Comparison of ENCODE assay signal across 38 cellular contexts in the genomic region with DNA sequence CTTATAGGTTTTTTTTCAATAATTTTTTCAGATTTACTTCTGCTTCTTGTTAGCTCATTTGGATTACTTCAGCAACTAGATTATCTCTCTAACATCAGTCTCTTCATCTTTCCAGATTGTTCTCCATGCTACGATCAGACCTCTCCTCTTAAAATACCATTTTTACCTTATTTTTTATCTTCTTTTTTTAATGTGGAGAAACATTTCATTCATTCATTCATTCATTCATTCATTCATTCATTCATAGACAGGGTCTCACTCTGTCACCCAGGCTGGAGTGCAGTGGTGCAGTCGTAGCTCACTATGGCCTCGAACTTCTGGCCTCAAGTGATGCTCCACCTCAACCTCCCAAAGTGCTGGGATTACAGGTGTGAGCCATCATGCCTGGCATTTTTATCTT.
"Had no signal": no experiment of that assay in that cellular context is flagged by ENCODE, and none has a peak within 500 bp of the region (broad histone marks: within the 10 kb centered on the region; RNA-seq: fewer than 3 reads in every experiment).

No MANE protein-coding gene starts in this region.

- DNase-seq: activated B cell treated with CpG ODN at 0.5 μM for 24 hours; activated CD4-positive, alpha-beta memory T cell treated with anti-CD3 and anti-CD28 coated beads for 36 hours; activated CD4-positive, alpha-beta T cell treated with anti-CD3 and anti-CD28 coated beads for 4 hours; activated CD4-positive, alpha-beta T cell treated with anti-CD3 and anti-CD28 coated beads, Interleukin-2, amount 10 ng/mL, durations not matched to agents 24 days and 14 days; activated CD4-positive, alpha-beta T cell treated with anti-CD3 and anti-CD28 coated beads, Interleukin-2, amount 50 U/mL, for 1 hour; activated CD4-positive, alpha-beta T cell treated with anti-CD3 and anti-CD28 coated beads, Interleukin-2, amount 50 U/mL, for 4 hours; activated CD4-positive, CD25-positive, alpha-beta regulatory T cell treated with anti-CD3 and anti-CD28 coated beads, Interleukin-2, amount 50 U/mL, for 72 hours; activated CD8-positive, alpha-beta memory T cell treated with anti-CD3 and anti-CD28 coated beads, Interleukin-2, amount 50 U/mL, for 4 hours; activated CD8-positive, alpha-beta T cell treated with anti-CD3 and anti-CD28 coated beads for 36 hours; activated effector memory CD4-positive, alpha-beta T cell treated with Interleukin-2 at 50 U/mL for 16 hours; activated gamma-delta T cell; activated naive CD4-positive, alpha-beta T cell treated with anti-CD3 and anti-CD28 coated beads, Interleukin-2, amount 10 ng/mL, durations not matched to agents 7 days and 5 days; activated naive CD4-positive, alpha-beta T cell treated with Interleukin-2 at 50 U/mL for 16 hours; activated naive CD8-positive, alpha-beta T cell treated with anti-CD3 and anti-CD28 coated beads, Interleukin-2, amount 10 ng/mL, durations not matched to agents 7 days and 5 days; activated naive CD8-positive, alpha-beta T cell treated with anti-CD3 and anti-CD28 coated beads, Interleukin-2, amount 50 U/mL, for 24 hours; activated T-cell treated with anti-CD3 and anti-CD28 coated beads for 4 hours; activated T-cell treated with anti-CD3 and anti-CD28 coated beads, Interleukin-2, amount 50 U/mL, for 1 hour; activated T-cell treated with anti-CD3 and anti-CD28 coated beads, Interleukin-2, amount 50 U/mL, for 4 hours; activated T-cell treated with anti-CD3 and anti-CD28 coated beads, Interleukin-2, amount 50 U/mL, for 72 hours; amygdala; anterior cingulate cortex; caudate nucleus; cerebellar nuclear complex; T-cell; T-helper 2 cell; T-helper 9 cell had no signal

- H3K4me1 ChIP-seq: ascending aorta had no signal

- ATAC-seq: activated CD8-positive, alpha-beta T cell treated with anti-CD3 and anti-CD28 coated beads for 36 hours; activated naive CD8-positive, alpha-beta T cell treated with anti-CD3 and anti-CD28 coated beads, Interleukin-2, amount 50 U/mL, for 24 hours; activated T-cell treated with anti-CD3 and anti-CD28 coated beads, Interleukin-2, amount 50 U/mL, for 4 hours; activated T-cell treated with anti-CD3 and anti-CD28 coated beads, Interleukin-2, amount 50 U/mL, for 72 hours; T-cell had no signal

- H3K4me3 ChIP-seq: ascending aorta, cardiac muscle cell had no signal

- H3K36me3 ChIP-seq: cardiac muscle cell had no signal

- H3K4me3 Mint-ChIP-seq: activated B cell treated with CpG ODN at 0.5 μM for 24 hours; activated CD4-positive, alpha-beta memory T cell treated with anti-CD3 and anti-CD28 coated beads for 36 hours; activated CD4-positive, alpha-beta T cell treated with anti-CD3 and anti-CD28 coated beads, Interleukin-2, amount 10 ng/mL, durations not matched to agents 24 days and 14 days; activated CD8-positive, alpha-beta T cell treated with anti-CD3 and anti-CD28 coated beads for 36 hours; activated naive CD4-positive, alpha-beta T cell treated with anti-CD3 and anti-CD28 coated beads, Interleukin-2, amount 10 ng/mL, durations not matched to agents 7 days and 5 days; activated naive CD4-positive, alpha-beta T cell treated with anti-CD3 and anti-CD28 coated beads, Interleukin-2, amount 50 U/mL, for 24 hours; activated naive CD8-positive, alpha-beta T cell; activated naive CD8-positive, alpha-beta T cell treated with anti-CD3 and anti-CD28 coated beads, Interleukin-2, amount 10 ng/mL, durations not matched to agents 7 days and 5 days; activated naive CD8-positive, alpha-beta T cell treated with anti-CD3 and anti-CD28 coated beads, Interleukin-2, amount 50 U/mL, for 24 hours; activated T-cell treated with anti-CD3 and anti-CD28 coated beads, Interleukin-2, amount 50 U/mL, for 4 hours; activated T-cell treated with anti-CD3 and anti-CD28 coated beads, Interleukin-2, amount 50 U/mL, for 72 hours; activated T-helper 1 cell treated with anti-CD3 and anti-CD28 coated beads, Interleukin-12 subunit alpha, Interleukin-12 subunit beta, Interleukin-2, Interleukin-4 antibody, amounts not matched to agents 30 ng/mL and 10 ng/mL and 1 ng/mL, durations not matched to agents 14 hours and 24 hours and 36 hours; brain; central memory CD8-positive, alpha-beta T cell; T-cell; T-helper 2 cell treated with Interferon-gamma antibody and Interleukin-4, amounts not matched to agents 5 μg/mL and 100 μg/mL, for 36 hours had no signal

- FAIRE-seq: bronchial epithelial cell, TTC549 had no signal

- H3K4me1 Mint-ChIP-seq: activated B cell treated with CpG ODN at 0.5 μM for 24 hours; activated CD4-positive, alpha-beta T cell treated with anti-CD3 and anti-CD28 coated beads, Interleukin-2, amount 10 ng/mL, durations not matched to agents 24 days and 14 days; activated naive CD4-positive, alpha-beta T cell treated with anti-CD3 and anti-CD28 coated beads, Interleukin-2, amount 10 ng/mL, durations not matched to agents 7 days and 5 days; activated naive CD4-positive, alpha-beta T cell treated with anti-CD3 and anti-CD28 coated beads, Interleukin-2, amount 50 U/mL, for 24 hours; activated naive CD8-positive, alpha-beta T cell treated with anti-CD3 and anti-CD28 coated beads, Interleukin-2, amount 50 U/mL, for 24 hours; brain; central memory CD8-positive, alpha-beta T cell; T-cell had no signal

- H3K9me3 ChIP-seq: ascending aorta had no signal

- H3K27ac Mint-ChIP-seq: activated B cell treated with CpG ODN at 0.5 μM for 24 hours; activated CD4-positive, alpha-beta memory T cell treated with anti-CD3 and anti-CD28 coated beads for 36 hours; activated CD4-positive, alpha-beta T cell treated with anti-CD3 and anti-CD28 coated beads, Interleukin-2, amount 10 ng/mL, durations not matched to agents 24 days and 14 days; activated CD8-positive, alpha-beta T cell treated with anti-CD3 and anti-CD28 coated beads for 36 hours; activated naive CD4-positive, alpha-beta T cell treated with anti-CD3 and anti-CD28 coated beads, Interleukin-2, amount 10 ng/mL, durations not matched to agents 7 days and 5 days; activated naive CD4-positive, alpha-beta T cell treated with anti-CD3 and anti-CD28 coated beads, Interleukin-2, amount 50 U/mL, for 24 hours; activated naive CD8-positive, alpha-beta T cell; activated naive CD8-positive, alpha-beta T cell treated with anti-CD3 and anti-CD28 coated beads, Interleukin-2, amount 10 ng/mL, durations not matched to agents 7 days and 5 days; activated naive CD8-positive, alpha-beta T cell treated with anti-CD3 and anti-CD28 coated beads, Interleukin-2, amount 50 U/mL, for 24 hours; activated T-cell treated with anti-CD3 and anti-CD28 coated beads, Interleukin-2, amount 50 U/mL, for 72 hours; activated T-helper 1 cell treated with anti-CD3 and anti-CD28 coated beads, Interleukin-12 subunit alpha, Interleukin-12 subunit beta, Interleukin-2, Interleukin-4 antibody, amounts not matched to agents 30 ng/mL and 10 ng/mL and 1 ng/mL, durations not matched to agents 14 hours and 24 hours and 36 hours; activated T-helper 2 cell treated with anti-CD3 and anti-CD28 coated beads, Interferon-gamma antibody, Interleukin-2, Interleukin-4, amounts not matched to agents 10 μg/mL and 5 μg/mL and 100 μg/mL, durations not matched to agents 14 hours and 24 hours and 36 hours; brain; T-cell; T-helper 2 cell treated with Interferon-gamma antibody and Interleukin-4, amounts not matched to agents 5 μg/mL and 100 μg/mL, for 36 hours had no signal

- H3K27ac ChIP-seq: ascending aorta, cardiac muscle cell, VCaP had no signal

- H3K27me3 Mint-ChIP-seq: activated B cell treated with CpG ODN at 0.5 μM for 24 hours; activated CD4-positive, alpha-beta memory T cell treated with anti-CD3 and anti-CD28 coated beads for 36 hours; activated CD4-positive, alpha-beta T cell treated with anti-CD3 and anti-CD28 coated beads, Interleukin-2, amount 10 ng/mL, durations not matched to agents 24 days and 14 days; activated CD8-positive, alpha-beta T cell treated with anti-CD3 and anti-CD28 coated beads for 36 hours; activated naive CD4-positive, alpha-beta T cell treated with anti-CD3 and anti-CD28 coated beads, Interleukin-2, amount 10 ng/mL, durations not matched to agents 7 days and 5 days; activated naive CD4-positive, alpha-beta T cell treated with anti-CD3 and anti-CD28 coated beads, Interleukin-2, amount 50 U/mL, for 24 hours; activated naive CD8-positive, alpha-beta T cell; activated naive CD8-positive, alpha-beta T cell treated with anti-CD3 and anti-CD28 coated beads, Interleukin-2, amount 10 ng/mL, durations not matched to agents 7 days and 5 days; activated naive CD8-positive, alpha-beta T cell treated with anti-CD3 and anti-CD28 coated beads, Interleukin-2, amount 50 U/mL, for 24 hours; brain; central memory CD8-positive, alpha-beta T cell; T-cell had no signal

- H3K27me3 ChIP-seq: ascending aorta, cardiac muscle cell had no signal
